In the genomic region with DNA sequence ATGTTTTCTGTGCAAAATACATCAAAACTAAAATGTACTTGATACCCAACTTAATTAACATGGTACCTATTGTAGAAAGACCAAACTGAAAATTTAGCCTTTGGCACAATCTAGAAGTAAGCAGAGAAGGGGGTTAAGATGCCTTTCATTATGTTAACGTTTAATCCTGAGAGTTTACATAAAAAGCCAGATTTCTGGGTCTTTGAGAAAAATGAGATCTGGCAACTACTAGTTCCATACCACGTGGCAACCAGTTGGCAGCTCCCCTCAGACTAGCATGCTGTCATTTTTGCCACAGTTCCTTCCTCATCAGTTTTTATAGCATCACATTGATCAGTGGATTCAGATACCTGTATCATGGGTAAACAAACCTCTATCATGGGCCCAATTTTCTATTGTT, we compare ENCODE assay signal across 8 cellular contexts. TPM values are rescaled to one million over a fixed set of nuclear protein-coding genes. Genes with fewer than 3 reads are reported as not detected.
DNase-seq lines count a peak whose midpoint lies in the region; ATAC-seq and TF ChIP-seq lines count a peak whose summit lies in the region.

No MANE protein-coding gene starts in this region.

- no peak for TF ChIP-seq EP300 in sigmoid colon (IDR thresholded peaks at IDR 0.05)

- H3K4me1 ChIP-seq in cardiac muscle cell (ENCODE audit: low read depth) (peaks cover 5% of the 10 kb centered on the region), sigmoid colon (peaks cover 0 to 48% (median 36%) of the 10 kb centered on the region in 4 donors)

- H3K27me3 ChIP-seq in cardiac muscle cell, result no peaks in the 10 kb centered on the region
- no peaks in the 10 kb centered on the region for H3K27me3 ChIP-seq in sigmoid colon

- 9 to 19% methylated on average over 2 of the region's 2 CpGs for WGBS in sigmoid colon, 2 donors

- ATAC-seq in left cardiac atrium (no peak), GM21528 (IDR thresholded peaks at IDR 0.05; ENCODE audit: low FRiP score, unreplicated experiment) (no peak), HG03097 (IDR thresholded peaks at IDR 0.05; ENCODE audit: low FRiP score, unreplicated experiment) (no peak)

- TF ChIP-seq POLR2A in sigmoid colon (IDR thresholded peaks at IDR 0.05), result no peak

- H3K4me3 ChIP-seq in cardiac muscle cell (peak overlapping the region; percentile 86), epithelial cell of esophagus (ENCODE audit: low read length) (peak overlapping the region; percentile 86), sigmoid colon (peak overlapping the region in 2 of 4 donors; percentile 79 to 90)

- DNase-seq in cardiac muscle cell (ENCODE audit: low read depth in 1 of 2, low spot score in 1 of 2) (peak in 1 of 2 donors; percentile 5), left cardiac atrium (no peak), RPMI8226 (peak; percentile 64), epithelial cell of esophagus (ENCODE audit: low read depth) (peak; percentile 16), sigmoid colon (no peak)
- DNase-seq in stimulated activated CD4-positive, alpha-beta T cell treated with anti-CD3 and anti-CD28 coated beads, Interleukin-2, amount 100 ng/mL, for 48 hours, result no peak

- H3K9me3 ChIP-seq in cardiac muscle cell (ENCODE audit: low read depth), result no peaks in the 10 kb centered on the region
- no peaks in the 10 kb centered on the region for H3K9me3 ChIP-seq in sigmoid colon

- TF ChIP-seq CTCF in cardiac muscle cell (IDR thresholded peaks at IDR 0.05; ENCODE audit: low read depth, low read length), result no peak
- no peak for TF ChIP-seq CTCF in epithelial cell of esophagus (IDR thresholded peaks at IDR 0.05; ENCODE audit: insufficient read depth, low read depth, low read length, missing control alignments)
- TF ChIP-seq CTCF in sigmoid colon (IDR thresholded peaks at IDR 0.05), result no peak

- H3K27ac ChIP-seq in cardiac muscle cell (peak overlapping the region; percentile 94), sigmoid colon (peak overlapping the region; percentile 96 to 99 (median 99))

- intact Hi-C loops in left cardiac atrium (cut with DNase I), result loop anchor here in 1 of 2 donors (5.0 kb wide), 1 partner anchor 41 kb away; no protein-coding TSS in a partner anchor
- intact Hi-C loops in sigmoid colon (cut with DNase I), result loop anchor here (5.0 kb wide), 1 partner anchor 46 kb away; the partner anchor contains the start of gene GLRX2

- H3K36me3 ChIP-seq in cardiac muscle cell (no peaks in the 10 kb centered on the region), sigmoid colon (no peaks in the 10 kb centered on the region)

RNA-seq across cellular contexts. Expression of gene RO60, which starts 1.5 kb away (rescaled TPM):
- total RNA-seq in cardiac muscle cell (93.1 and 139 TPM in 2 replicates), left cardiac atrium (10 to 100 TPM; 51.7 to 58.2 TPM), sigmoid colon (100 to 1,000 TPM in 3 of 4 donors, 10 to 100 TPM in 1; 94.6 to 128 (median 111) TPM)
- polyA plus RNA-seq in cardiac muscle cell (106 and 171 TPM in 2 replicates), sigmoid colon (10 to 100 TPM in 2 of 3 donors, 1 to 10 TPM in 1; 8.7 to 12.6 (median 11.6) TPM)

RNA-seq across cellular contexts. Expression of gene UCHL5, which starts 1.8 kb away (rescaled TPM):
- 17.5 and 34.4 TPM in 2 replicates for total RNA-seq in cardiac muscle cell
- 42.5 and 49.6 TPM in 2 replicates for polyA plus RNA-seq in cardiac muscle cell
- total RNA-seq in left cardiac atrium, result 10 to 100 TPM; 28.1 to 33.6 TPM
- total RNA-seq in sigmoid colon, result 10 to 100 TPM; 24.6 to 47.6 (median 36.8) TPM
- 10 to 100 TPM; 19.9 to 22.2 (median 21.0) TPM for polyA plus RNA-seq in sigmoid colon

RNA-seq across cellular contexts. Expression of gene GLRX2, which starts 44.3 kb away (rescaled TPM):
- total RNA-seq in cardiac muscle cell, result 5.0 and 7.7 TPM in 2 replicates
- polyA plus RNA-seq in cardiac muscle cell, result 21.9 and 24.9 TPM in 2 replicates
- total RNA-seq in left cardiac atrium, result 10 to 100 TPM; 24.5 to 27.0 TPM
- 1 to 10 TPM; 4.2 to 9.2 (median 7.1) TPM for total RNA-seq in sigmoid colon
- polyA plus RNA-seq in sigmoid colon, result 10 to 100 TPM; 13.8 to 23.4 (median 17.6) TPM

Comparison
In these comparisons a context has a peak if more than half of its experiments do, and no peak if none do; other contexts are left out.
1. DNase-seq: peak in RPMI8226 (single experiment) and epithelial cell of esophagus (single experiment); none in left cardiac atrium (single experiment), sigmoid colon (single experiment) and stimulated activated CD4-positive, alpha-beta T cell treated with anti-CD3 and anti-CD28 coated beads, Interleukin-2, amount 100 ng/mL, for 48 hours (0 of 2).